ENCODE assay signal across 10 cellular contexts in genomic region chr1:167136191-167136614, GRCh38. TPM values are rescaled to one million over a fixed set of nuclear protein-coding genes. Genes with fewer than 3 reads are reported as not detected.
DNase-seq lines count a peak whose midpoint lies in the region; ATAC-seq, FAIRE-seq and TF ChIP-seq lines count a peak whose summit lies in the region.
"Had no signal": no experiment of that assay in that cellular context is flagged by ENCODE, and none has a peak within 500 bp of the region (broad histone marks: within the 10 kb centered on the region; RNA-seq: fewer than 3 reads in every experiment).

No MANE protein-coding gene starts in this region.

- H3K36me3 Mint-ChIP-seq in astrocyte (ENCODE audit: low read depth, unreplicated experiment) (peaks cover 3% of the 10 kb centered on the region), immature natural killer cell (no peaks in the 10 kb centered on the region)

- H3K27ac ChIP-seq in astrocyte (ENCODE audit: low read depth, low read length): peak overlapping the region; percentile 31
- no peak overlapping the region for H3K27ac ChIP-seq in kidney (ENCODE audit: low read depth in 2 of 2, low read length in 2 of 2)

- peak overlapping the region; percentile 51 for H2AFZ ChIP-seq in astrocyte (ENCODE audit: low read depth, low read length)

- H3K9me3 Mint-ChIP-seq in astrocyte (ENCODE audit: unreplicated experiment): peaks cover 3% of the 10 kb centered on the region
- no peaks in the 10 kb centered on the region for H3K9me3 Mint-ChIP-seq in immature natural killer cell

- H3K27me3 ChIP-seq in astrocyte (ENCODE audit: insufficient read depth, low read length): no peaks in the 10 kb centered on the region

- DNase-seq in AG08396 (ENCODE audit: low spot score) (peak; percentile 59), HK-2 (ENCODE audit: unreplicated experiment) (peak; percentile 9), astrocyte (ENCODE audit: low read depth) (peak; percentile 76), kidney (peak; percentile 78), immature natural killer cell (no peak), HEK293T (ENCODE audit: extremely low spot score) (no peak)

- H3K4me2 ChIP-seq in astrocyte (ENCODE audit: low read length): peak overlapping the region; percentile 47

- peaks cover 10% of the 10 kb centered on the region for H3K4me1 ChIP-seq in astrocyte (ENCODE audit: insufficient read depth, low read length)
- no peaks in the 10 kb centered on the region for H3K4me1 ChIP-seq in kidney (ENCODE audit: control insufficient read depth in 1 of 2, insufficient read depth in 1 of 2, low read depth in 1 of 2, low read length in 2 of 2)

- no peaks in the 10 kb centered on the region for H4K20me1 ChIP-seq in astrocyte (ENCODE audit: insufficient read depth, low read length)

- TF ChIP-seq CTCF in astrocyte (IDR thresholded peaks at IDR 0.05; ENCODE audit: insufficient read depth, low read depth, low read length) (no peak), kidney (IDR thresholded peaks at IDR 0.05; ENCODE audit: borderline replicate concordance, extremely low read depth, insufficient read depth) (no peak)

- ATAC-seq in GM19351 (IDR thresholded peaks at IDR 0.05; ENCODE audit: unreplicated experiment): no peak
- ATAC-seq in GM18909 (IDR thresholded peaks at IDR 0.05; ENCODE audit: poor library complexity, unreplicated experiment): no peak

- H3K4me3 ChIP-seq in astrocyte (ENCODE audit: insufficient read depth, low read depth, low read length): no peak overlapping the region
- no peak overlapping the region for H3K4me3 ChIP-seq in kidney (ENCODE audit: low read length in 2 of 2)

- FAIRE-seq in astrocyte (lab: Jason Lieb, UNC): no peak
- no peak for FAIRE-seq in kidney (lab: Jason Lieb, UNC)
- FAIRE-seq: colon had no signal

- H3K4me1 Mint-ChIP-seq in astrocyte (ENCODE audit: low read depth, unreplicated experiment) (peaks cover 35% of the 10 kb centered on the region), immature natural killer cell (no peaks in the 10 kb centered on the region)

- H3K9ac ChIP-seq in astrocyte (ENCODE audit: low read length): peak overlapping the region; percentile 2
- H3K9ac ChIP-seq in kidney (ENCODE audit: low read length in 2 of 2): no peak overlapping the region

- no peaks in the 10 kb centered on the region for H3K27me3 Mint-ChIP-seq in astrocyte (ENCODE audit: low read depth, unreplicated experiment)
- peaks cover 5 to 12% (median 5%) of the 10 kb centered on the region in 3 donors for H3K27me3 Mint-ChIP-seq in immature natural killer cell (ENCODE audit: low read depth in 3 of 3)

- POLR2A ChIA-PET in HEK293T (lab: Yijun Ruan, JAX): no interaction called here

- peaks cover 2% of the 10 kb centered on the region for H3K9me3 ChIP-seq in astrocyte (ENCODE audit: insufficient read depth, low read depth, low read length)
- H3K9me3 ChIP-seq in kidney (ENCODE audit: control insufficient read depth in 1 of 2, low read length in 2 of 2): peaks cover 0 to 3% of the 10 kb centered on the region in 2 donors

- H3K36me3 ChIP-seq in astrocyte (ENCODE audit: insufficient read depth, low read length): no peaks in the 10 kb centered on the region
- H3K36me3 ChIP-seq in kidney (ENCODE audit: control insufficient read depth in 1 of 2, insufficient read depth in 2 of 2, low read length in 2 of 2): no peaks in the 10 kb centered on the region

- intact Hi-C loops in kidney (cut with DNase I): no loop called here

- H3K4me3 Mint-ChIP-seq in astrocyte (ENCODE audit: unreplicated experiment): no peak overlapping the region
- no peak overlapping the region for H3K4me3 Mint-ChIP-seq in immature natural killer cell

- H3K27ac Mint-ChIP-seq in astrocyte (ENCODE audit: unreplicated experiment) (peak overlapping the region; percentile 93), immature natural killer cell (no peak overlapping the region)

- H3K79me2 ChIP-seq in astrocyte (ENCODE audit: insufficient read depth, low read length): no peaks in the 10 kb centered on the region

- CTCF ChIA-PET in HEK293T (lab: Yijun Ruan, JAX): no interaction called here

TF ChIP-seq in HEK293T, 16 proteins besides CTCF, POLR2A, EP300 and RAD21:
- TF ChIP-seq TARDBP (IDR thresholded peaks at IDR 0.05): no peak
- no peak for TF ChIP-seq LEF1 (IDR thresholded peaks at IDR 0.05; ENCODE audit: borderline replicate concordance)
- TF ChIP-seq SP1 (IDR thresholded peaks at IDR 0.05): no peak
- no peak for TF ChIP-seq ARNT (IDR thresholded peaks at IDR 0.05)
- TF ChIP-seq FOXA1 (IDR thresholded peaks at IDR 0.05): no peak
- no peak for TF ChIP-seq L3MBTL2 (conservative IDR thresholded peaks at IDR 0.05)
- TF ChIP-seq PKNOX1 (IDR thresholded peaks at IDR 0.05): no peak
- no peak for TF ChIP-seq FOXK2 (IDR thresholded peaks at IDR 0.05)
- TF ChIP-seq FOXM1 (IDR thresholded peaks at IDR 0.05; ENCODE audit: borderline replicate concordance): no peak
- no peak for TF ChIP-seq ELF4 (IDR thresholded peaks at IDR 0.05)
- TF ChIP-seq HDGF (IDR thresholded peaks at IDR 0.05; ENCODE audit: borderline replicate concordance): no peak
- no peak for TF ChIP-seq BHLHE40 (IDR thresholded peaks at IDR 0.05; ENCODE audit: borderline replicate concordance)
- TF ChIP-seq ZNF384 (IDR thresholded peaks at IDR 0.05): no peak
- TF ChIP-seq CTBP1 (IDR thresholded peaks at IDR 0.05; ENCODE audit: borderline replicate concordance): no peak

RNA-seq across cellular contexts. Expression of gene STYXL2, which starts 42.3 kb away (rescaled TPM):
- total RNA-seq in astrocyte (0.82 and 0.99 TPM in 2 replicates), kidney (0.38 TPM)
- polyA plus RNA-seq in kidney (ENCODE audit: insufficient read depth, low read depth, low replicate concordance) (not detected), immature natural killer cell (not detected)
- total RNA-seq: mononuclear cell had no signal

RNA-seq across cellular contexts. Expression of gene GPA33, which starts 46.0 kb away (rescaled TPM):
- total RNA-seq in astrocyte: 0.99 and 1.2 TPM in 2 replicates
- 0.28 TPM for total RNA-seq in kidney
- not detected for polyA plus RNA-seq in kidney (ENCODE audit: insufficient read depth, low read depth, low replicate concordance)
- polyA plus RNA-seq in immature natural killer cell: 10 to 100 TPM in 1 of 3 donors, 1 to 10 TPM in 2; 6.7 to 23.8 (median 7.7) TPM

Comparison
In these comparisons a context has a peak if more than half of its experiments do, and no peak if none do; other contexts are left out.
1. DNase-seq: peak in AG08396 (single experiment), HK-2 (single experiment), astrocyte (single experiment) and kidney (single experiment); none in immature natural killer cell (0 of 3) and HEK293T (single experiment).